Comparison of ENCODE assay signal across 8 cellular contexts in the genomic region with DNA sequence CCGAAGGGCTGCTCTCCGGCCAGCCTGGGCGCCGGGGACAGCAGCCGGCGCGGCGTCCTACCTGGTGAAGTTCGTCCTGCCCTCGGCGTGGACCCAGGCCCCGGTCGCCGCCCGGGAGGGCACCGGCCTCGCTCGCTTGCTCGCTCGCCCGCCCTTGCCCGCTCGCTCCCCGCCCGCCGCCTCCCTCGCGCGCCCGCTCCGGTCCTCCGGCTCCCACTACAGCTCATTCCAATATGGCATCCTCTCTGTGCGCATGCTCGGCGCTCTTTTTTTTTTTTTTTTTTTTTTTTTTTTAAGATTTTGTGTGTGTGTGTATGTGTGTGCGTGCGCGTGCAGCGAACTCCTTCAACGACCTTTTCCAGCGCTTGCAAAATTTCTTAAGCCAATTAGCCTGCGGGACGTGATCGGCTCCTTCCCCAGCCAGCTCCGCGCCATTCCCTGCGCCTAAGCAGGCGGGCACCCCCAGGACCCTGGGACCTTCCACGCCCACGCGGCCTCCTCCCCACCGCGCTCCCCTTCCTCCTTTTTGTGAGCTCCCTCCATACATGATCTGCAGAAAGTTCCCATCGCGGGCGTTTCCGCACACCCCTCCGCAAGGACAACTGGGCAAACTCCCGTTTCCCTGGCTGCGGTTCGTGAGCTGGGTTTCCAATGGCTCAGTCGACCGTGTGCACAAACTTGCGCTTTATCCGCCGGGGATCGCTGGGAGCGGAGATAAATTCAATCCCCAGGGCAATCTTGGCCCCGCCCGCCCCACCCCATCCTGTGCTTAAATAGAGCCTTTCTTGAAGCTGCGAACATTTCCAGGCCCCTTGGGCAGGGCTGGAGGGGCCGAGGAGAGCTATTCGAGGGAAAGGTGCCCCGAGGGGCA. TPM values are rescaled to one million over a fixed set of nuclear protein-coding genes. Genes with fewer than 3 reads are reported as not detected.
A peak's percentile ranks its signal among the peaks of the same experiment; 100 is the strongest.
DNase-seq lines count a peak whose midpoint lies in the region; ATAC-seq and TF ChIP-seq lines count a peak whose summit lies in the region.

A gene (minus strand): TSS at position 235 of the 871 bp plus-strand sequence. CDS start 29,136 bp downstream, outside the sequence.

- no peak for TF ChIP-seq POLR2A in Peyer's patch (IDR thresholded peaks at IDR 0.05)

- H3K9me3 ChIP-seq in Peyer's patch (no peaks in the 10 kb centered on the region), neural cell (ENCODE audit: low read length) (no peaks in the 10 kb centered on the region), upper lobe of right lung (no peaks in the 10 kb centered on the region)

- ATAC-seq in HG03159 (IDR thresholded peaks at IDR 0.05; ENCODE audit: unreplicated experiment) = peak; percentile 43
- peak; percentile 56 for ATAC-seq in upper lobe of right lung

- peak within 1 kb of the TSS; percentile 45 for H2AFZ ChIP-seq in neural cell (ENCODE audit: low read depth, low read length)

- TF ChIP-seq EP300 in neural cell (conservative IDR thresholded peaks at IDR 0.05; ENCODE audit: poor library complexity, severe bottlenecking) = no peak

- H3K27ac ChIP-seq in Peyer's patch = peak within 1 kb of the TSS; percentile 67 to 78 (median 72)
- no peak within 1 kb of the TSS for H3K27ac ChIP-seq in neural cell (ENCODE audit: low read length)
- peak within 1 kb of the TSS; percentile 65 for H3K27ac ChIP-seq in upper lobe of right lung

- H4K20me1 ChIP-seq in neural cell (ENCODE audit: insufficient read depth) = no peaks in the 10 kb centered on the region

- H3F3A ChIP-seq in neural cell (ENCODE audit: insufficient read depth, low read length, poor library complexity, severe bottlenecking) = no peaks in the 10 kb centered on the region

- no peaks in the 10 kb centered on the region for H3K9me2 ChIP-seq in neural cell (ENCODE audit: insufficient read depth, low read length)

- H3K4me1 ChIP-seq in Peyer's patch (peaks cover 0 to 28% (median 17%) of the 10 kb centered on the region in 4 donors), upper lobe of right lung (peaks cover 37% of the 10 kb centered on the region)

- H3K27me3 ChIP-seq in Peyer's patch (no peaks in the 10 kb centered on the region), neural cell (ENCODE audit: insufficient read depth, low read depth, low read length) (peaks cover 89% of the 10 kb centered on the region), upper lobe of right lung (peaks cover 21% of the 10 kb centered on the region)

- peak within 1 kb of the TSS; percentile 98 for H3K4me2 ChIP-seq in neural cell (ENCODE audit: low read length)

- TF ChIP-seq RAD21 in neural cell (conservative IDR thresholded peaks at IDR 0.05) = peak; percentile 50

- peak within 1 kb of the TSS; percentile 56 for H3K9ac ChIP-seq in neural cell (ENCODE audit: low read length)

- no peaks in the 10 kb centered on the region for H3K79me2 ChIP-seq in neural cell (replicated peaks; ENCODE audit: insufficient read depth, low read length)

- peak; percentile 34 for DNase-seq in SKM-1 treated with dmso at 0.1 percent for 144 hours (lab: John Stamatoyannopoulos, UW; ENCODE audit: unreplicated experiment)
- DNase-seq in SKM-1 (lab: John Stamatoyannopoulos, UW; ENCODE audit: unreplicated experiment) = no peak
- peak; percentile 55 to 73 (median 58) for DNase-seq in Peyer's patch
- peak; percentile 64 for DNase-seq in activated naive CD4-positive, alpha-beta T cell treated with Interleukin-2 at 50 U/mL for 16 hours
- peak; percentile 45 for DNase-seq in foreskin melanocyte
- peak; percentile 83 for DNase-seq in upper lobe of right lung

- H3K4me3 ChIP-seq in Peyer's patch (peak within 1 kb of the TSS; percentile 63 to 82 (median 71)), neural cell (ENCODE audit: low read length) (peak within 1 kb of the TSS; percentile 87), upper lobe of right lung (peak within 1 kb of the TSS; percentile 69)

- no peaks in the 10 kb centered on the region for H3K36me3 ChIP-seq in Peyer's patch
- H3K36me3 ChIP-seq in neural cell (ENCODE audit: insufficient read depth, low read length) = no peaks in the 10 kb centered on the region
- H3K36me3 ChIP-seq in upper lobe of right lung = no peaks in the 10 kb centered on the region

- TF ChIP-seq CTCF in Peyer's patch (IDR thresholded peaks at IDR 0.05) (no peak), neural cell (IDR thresholded peaks at IDR 0.05; ENCODE audit: poor library complexity, severe bottlenecking) (no peak), upper lobe of right lung (IDR thresholded peaks at IDR 0.05) (peak; percentile 19)

- intact Hi-C loops in upper lobe of right lung (cut with DNase I) = loop anchor here (10.0 kb wide), 1 partner anchor 496 kb away; no protein-coding TSS in a partner anchor

TF ChIP-seq in neural cell, 6 proteins besides CTCF, POLR2A, EP300 and RAD21:
- TF ChIP-seq MXI1 (conservative IDR thresholded peaks at IDR 0.05; ENCODE audit: poor library complexity, severe bottlenecking) (peak; percentile 11), EZH2 (IDR thresholded peaks at IDR 0.05; ENCODE audit: borderline replicate concordance, insufficient read depth, low read length, poor library complexity, severe bottlenecking) (no peak), SMC3 (conservative IDR thresholded peaks at IDR 0.05; ENCODE audit: poor library complexity) (peak; percentile 32), POLR2AphosphoS5 (IDR thresholded peaks at IDR 0.05) (no peak), TAF1 (IDR thresholded peaks at IDR 0.05; ENCODE audit: low read depth) (no peak)
- TF ChIP-seq, protein P1, sequence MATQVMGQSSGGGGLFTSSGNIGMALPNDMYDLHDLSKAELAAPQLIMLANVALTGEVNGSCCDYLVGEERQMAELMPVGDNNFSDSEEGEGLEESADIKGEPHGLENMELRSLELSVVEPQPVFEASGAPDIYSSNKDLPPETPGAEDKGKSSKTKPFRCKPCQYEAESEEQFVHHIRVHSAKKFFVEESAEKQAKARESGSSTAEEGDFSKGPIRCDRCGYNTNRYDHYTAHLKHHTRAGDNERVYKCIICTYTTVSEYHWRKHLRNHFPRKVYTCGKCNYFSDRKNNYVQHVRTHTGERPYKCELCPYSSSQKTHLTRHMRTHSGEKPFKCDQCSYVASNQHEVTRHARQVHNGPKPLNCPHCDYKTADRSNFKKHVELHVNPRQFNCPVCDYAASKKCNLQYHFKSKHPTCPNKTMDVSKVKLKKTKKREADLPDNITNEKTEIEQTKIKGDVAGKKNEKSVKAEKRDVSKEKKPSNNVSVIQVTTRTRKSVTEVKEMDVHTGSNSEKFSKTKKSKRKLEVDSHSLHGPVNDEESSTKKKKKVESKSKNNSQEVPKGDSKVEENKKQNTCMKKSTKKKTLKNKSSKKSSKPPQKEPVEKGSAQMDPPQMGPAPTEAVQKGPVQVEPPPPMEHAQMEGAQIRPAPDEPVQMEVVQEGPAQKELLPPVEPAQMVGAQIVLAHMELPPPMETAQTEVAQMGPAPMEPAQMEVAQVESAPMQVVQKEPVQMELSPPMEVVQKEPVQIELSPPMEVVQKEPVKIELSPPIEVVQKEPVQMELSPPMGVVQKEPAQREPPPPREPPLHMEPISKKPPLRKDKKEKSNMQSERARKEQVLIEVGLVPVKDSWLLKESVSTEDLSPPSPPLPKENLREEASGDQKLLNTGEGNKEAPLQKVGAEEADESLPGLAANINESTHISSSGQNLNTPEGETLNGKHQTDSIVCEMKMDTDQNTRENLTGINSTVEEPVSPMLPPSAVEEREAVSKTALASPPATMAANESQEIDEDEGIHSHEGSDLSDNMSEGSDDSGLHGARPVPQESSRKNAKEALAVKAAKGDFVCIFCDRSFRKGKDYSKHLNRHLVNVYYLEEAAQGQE (IDR thresholded peaks at IDR 0.05; ENCODE audit: borderline replicate concordance) = no peak

RNA-seq across cellular contexts. Expression of the gene that starts here (rescaled TPM):
- 10 to 100 TPM in 1 of 4 donors, 1 to 10 TPM in 3; 2.6 to 26.4 (median 4.5) TPM for total RNA-seq in Peyer's patch
- polyA plus RNA-seq in neural cell = 0.62 and 1.3 TPM in 2 replicates
- polyA minus RNA-seq in neural cell = 3.7 and 5.2 TPM in 2 replicates
- 16.1 TPM for total RNA-seq in upper lobe of right lung
